ENCODE assay signal across 1 cellular context in genomic region chr9:136690104-136690840, GRCh38.
TF ChIP-seq lines count a peak whose summit lies in the region.

No MANE protein-coding gene starts in this region.

TF ChIP-seq in HCT116, 20 proteins besides CTCF, POLR2A, EP300 and RAD21:
- peak; percentile 29; the same call in 1 of the 2 replicates for TF ChIP-seq ZFX (IDR thresholded peaks at IDR 0.05)
- no peak for TF ChIP-seq REST (IDR thresholded peaks at IDR 0.05; ENCODE audit: low read depth)
